In the genomic region with DNA sequence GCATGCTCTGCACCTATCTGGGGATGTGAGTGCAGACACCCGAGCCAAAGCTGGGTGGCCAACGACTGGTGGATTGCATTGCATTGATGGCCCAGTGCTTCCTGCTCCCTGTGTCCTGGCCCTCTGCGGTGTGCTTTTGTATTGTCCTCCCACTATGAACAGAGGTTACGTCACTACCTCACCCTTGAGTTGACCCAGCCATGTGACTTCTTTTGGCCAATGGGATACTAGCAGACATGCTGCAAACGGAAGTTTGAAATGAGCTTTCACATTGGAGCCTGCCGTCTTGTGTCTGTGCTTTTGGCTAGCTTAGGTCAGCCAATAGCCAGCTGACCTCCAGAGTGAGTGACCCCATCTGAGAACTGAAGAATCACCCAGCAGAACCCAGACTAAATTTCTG, we compare ENCODE assay signal across 2 cellular contexts.
TF ChIP-seq lines count a peak whose summit lies in the region.

No MANE protein-coding gene starts in this region.

TF ChIP-seq in H1, 55 proteins besides CTCF, POLR2A, EP300 and RAD21 (continued from another document):
- TF ChIP-seq, protein P1, sequence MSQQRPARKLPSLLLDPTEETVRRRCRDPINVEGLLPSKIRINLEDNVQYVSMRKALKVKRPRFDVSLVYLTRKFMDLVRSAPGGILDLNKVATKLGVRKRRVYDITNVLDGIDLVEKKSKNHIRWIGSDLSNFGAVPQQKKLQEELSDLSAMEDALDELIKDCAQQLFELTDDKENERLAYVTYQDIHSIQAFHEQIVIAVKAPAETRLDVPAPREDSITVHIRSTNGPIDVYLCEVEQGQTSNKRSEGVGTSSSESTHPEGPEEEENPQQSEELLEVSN (IDR thresholded peaks at IDR 0.05): no peak
- TF ChIP-seq SAP30 (IDR thresholded peaks at IDR 0.05; ENCODE audit: insufficient read depth, insufficient replicate concordance, low read length) (no peak), USF2 (IDR thresholded peaks at IDR 0.05; ENCODE audit: low read length) (no peak), EZH2 (IDR thresholded peaks at IDR 0.05; ENCODE audit: low read depth, low read length, severe bottlenecking) (no peak), BCL11A (IDR thresholded peaks at IDR 0.05; ENCODE audit: low read depth in 2 of 2, low read length in 2 of 2) (no peak), CHD2 (IDR thresholded peaks at IDR 0.05; ENCODE audit: low read length) (no peak), EGR1 (IDR thresholded peaks at IDR 0.05; ENCODE audit: borderline replicate concordance, low read depth, low read length) (no peak), PHF8 (conservative IDR thresholded peaks at IDR 0.05; ENCODE audit: low read depth, low read length) (no peak)

TF ChIP-seq in SK-N-SH treated with all-trans-retinoic acid at 6 μM for 48 hours, 23 proteins besides CTCF, POLR2A, EP300 and RAD21 (continued from another document):
- TF ChIP-seq, protein P2, sequence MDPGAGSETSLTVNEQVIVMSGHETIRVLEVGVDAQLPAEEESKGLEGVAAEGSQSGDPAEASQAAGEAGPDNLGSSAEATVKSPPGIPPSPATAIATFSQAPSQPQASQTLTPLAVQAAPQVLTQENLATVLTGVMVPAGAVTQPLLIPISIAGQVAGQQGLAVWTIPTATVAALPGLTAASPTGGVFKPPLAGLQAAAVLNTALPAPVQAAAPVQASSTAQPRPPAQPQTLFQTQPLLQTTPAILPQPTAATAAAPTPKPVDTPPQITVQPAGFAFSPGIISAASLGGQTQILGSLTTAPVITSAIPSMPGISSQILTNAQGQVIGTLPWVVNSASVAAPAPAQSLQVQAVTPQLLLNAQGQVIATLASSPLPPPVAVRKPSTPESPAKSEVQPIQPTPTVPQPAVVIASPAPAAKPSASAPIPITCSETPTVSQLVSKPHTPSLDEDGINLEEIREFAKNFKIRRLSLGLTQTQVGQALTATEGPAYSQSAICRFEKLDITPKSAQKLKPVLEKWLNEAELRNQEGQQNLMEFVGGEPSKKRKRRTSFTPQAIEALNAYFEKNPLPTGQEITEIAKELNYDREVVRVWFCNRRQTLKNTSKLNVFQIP (CRISPR knock-in tag; IDR thresholded peaks at IDR 0.05; ENCODE audit: borderline replicate concordance, low read depth): no peak
- TF ChIP-seq ZC3H10 (CRISPR knock-in tag; IDR thresholded peaks at IDR 0.05) (no peak), TCF4 (CRISPR knock-in tag; IDR thresholded peaks at IDR 0.05; ENCODE audit: borderline replicate concordance) (no peak), ZNF8 (CRISPR knock-in tag; IDR thresholded peaks at IDR 0.05) (no peak), OSR1 (CRISPR knock-in tag; IDR thresholded peaks at IDR 0.05) (no peak), ZNF70 (CRISPR knock-in tag; IDR thresholded peaks at IDR 0.05) (no peak), ARNTL (CRISPR knock-in tag; IDR thresholded peaks at IDR 0.05; ENCODE audit: borderline replicate concordance, low read depth) (no peak)
- TF ChIP-seq, protein P3, sequence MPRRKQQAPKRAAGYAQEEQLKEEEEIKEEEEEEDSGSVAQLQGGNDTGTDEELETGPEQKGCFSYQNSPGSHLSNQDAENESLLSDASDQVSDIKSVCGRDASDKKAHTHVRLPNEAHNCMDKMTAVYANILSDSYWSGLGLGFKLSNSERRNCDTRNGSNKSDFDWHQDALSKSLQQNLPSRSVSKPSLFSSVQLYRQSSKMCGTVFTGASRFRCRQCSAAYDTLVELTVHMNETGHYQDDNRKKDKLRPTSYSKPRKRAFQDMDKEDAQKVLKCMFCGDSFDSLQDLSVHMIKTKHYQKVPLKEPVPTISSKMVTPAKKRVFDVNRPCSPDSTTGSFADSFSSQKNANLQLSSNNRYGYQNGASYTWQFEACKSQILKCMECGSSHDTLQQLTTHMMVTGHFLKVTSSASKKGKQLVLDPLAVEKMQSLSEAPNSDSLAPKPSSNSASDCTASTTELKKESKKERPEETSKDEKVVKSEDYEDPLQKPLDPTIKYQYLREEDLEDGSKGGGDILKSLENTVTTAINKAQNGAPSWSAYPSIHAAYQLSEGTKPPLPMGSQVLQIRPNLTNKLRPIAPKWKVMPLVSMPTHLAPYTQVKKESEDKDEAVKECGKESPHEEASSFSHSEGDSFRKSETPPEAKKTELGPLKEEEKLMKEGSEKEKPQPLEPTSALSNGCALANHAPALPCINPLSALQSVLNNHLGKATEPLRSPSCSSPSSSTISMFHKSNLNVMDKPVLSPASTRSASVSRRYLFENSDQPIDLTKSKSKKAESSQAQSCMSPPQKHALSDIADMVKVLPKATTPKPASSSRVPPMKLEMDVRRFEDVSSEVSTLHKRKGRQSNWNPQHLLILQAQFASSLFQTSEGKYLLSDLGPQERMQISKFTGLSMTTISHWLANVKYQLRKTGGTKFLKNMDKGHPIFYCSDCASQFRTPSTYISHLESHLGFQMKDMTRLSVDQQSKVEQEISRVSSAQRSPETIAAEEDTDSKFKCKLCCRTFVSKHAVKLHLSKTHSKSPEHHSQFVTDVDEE (CRISPR knock-in tag; IDR thresholded peaks at IDR 0.05): no peak
